11 cellular contexts compared by ENCODE assay signal in genomic region chr18:29164993-29165599, GRCh38.
DNase-seq lines count a peak whose midpoint lies in the region; ATAC-seq and TF ChIP-seq lines count a peak whose summit lies in the region.
"Had no signal": no experiment of that assay in that cellular context is flagged by ENCODE, and none has a peak within 500 bp of the region (broad histone marks: within the 10 kb centered on the region; RNA-seq: fewer than 3 reads in every experiment).

No MANE protein-coding gene starts in this region.

- H3K4me1 ChIP-seq in HUES6 (ENCODE audit: control insufficient read depth, insufficient read depth, low read length) = peaks cover 11% of the 10 kb centered on the region; the same call in 1 of the 2 replicates
- peaks cover 0 to 4% of the 10 kb centered on the region in 2 donors for H3K4me1 ChIP-seq in muscle layer of duodenum (ENCODE audit: control insufficient read depth in 1 of 2, insufficient read depth in 2 of 2, low read length in 2 of 2)

- no peaks in the 10 kb centered on the region for H3K27me3 Mint-ChIP-seq in stimulated activated naive B cell treated with anti-CD40 and anti-IgM and Interleukin-4, amounts not matched to agents 10 μg/mL and 1 μg/mL and 100 μg/mL, for 72 hours

- POLR2A ChIA-PET in HEK293T (lab: Yijun Ruan, JAX) = no interaction called here

- ATAC-seq in HG03342 (IDR thresholded peaks at IDR 0.05; ENCODE audit: unreplicated experiment) = no peak
- no peak for ATAC-seq in stimulated activated naive B cell treated with anti-CD40 and anti-IgM and Interleukin-4, amounts not matched to agents 10 μg/mL and 1 μg/mL and 100 μg/mL, for 72 hours (replicated peaks)

- DNase-seq in ACHN (peak; percentile 93), dedifferentiated amniotic fluid mesenchymal stem cell (ENCODE audit: extremely low spot score) (peak; percentile 92), NOMO-1 (lab: John Stamatoyannopoulos, UW; ENCODE audit: unreplicated experiment in 2 of 2) (no peak), HEK293T (ENCODE audit: extremely low spot score) (no peak)
- no peak for DNase-seq in stimulated activated naive B cell treated with anti-CD40 and anti-IgM and Interleukin-4, amounts not matched to agents 10 μg/mL and 1 μg/mL and 100 μg/mL, for 72 hours
- DNase-seq: glutamatergic neuron, nucleus accumbens, T-helper 9 cell had no signal

- H3K4me1 Mint-ChIP-seq in stimulated activated naive B cell treated with anti-CD40 and anti-IgM and Interleukin-4, amounts not matched to agents 10 μg/mL and 1 μg/mL and 100 μg/mL, for 72 hours = no peaks in the 10 kb centered on the region

- H3K27ac ChIP-seq in HUES6 (ENCODE audit: low read depth, low read length) (peak overlapping the region; percentile 31; the same call in 1 of the 2 replicates), muscle layer of duodenum (ENCODE audit: low read length) (peak overlapping the region; percentile 84)

- no peak overlapping the region for H3K4me3 Mint-ChIP-seq in stimulated activated naive B cell treated with anti-CD40 and anti-IgM and Interleukin-4, amounts not matched to agents 10 μg/mL and 1 μg/mL and 100 μg/mL, for 72 hours

- peaks cover 6 to 8% of the 10 kb centered on the region in 2 donors for H3K9me3 Mint-ChIP-seq in stimulated activated naive B cell treated with anti-CD40 and anti-IgM and Interleukin-4, amounts not matched to agents 10 μg/mL and 1 μg/mL and 100 μg/mL, for 72 hours

- no peaks in the 10 kb centered on the region for H3K36me3 Mint-ChIP-seq in stimulated activated naive B cell treated with anti-CD40 and anti-IgM and Interleukin-4, amounts not matched to agents 10 μg/mL and 1 μg/mL and 100 μg/mL, for 72 hours

- H3K4me3 ChIP-seq in HUES6 (ENCODE audit: low read depth, low read length) (no peak overlapping the region), muscle layer of duodenum (ENCODE audit: low read depth in 1 of 2, low read length in 2 of 2) (no peak overlapping the region)

- H3K9me3 ChIP-seq in HUES6 (ENCODE audit: control insufficient read depth, insufficient read depth, low read depth, low read length) = no peaks in the 10 kb centered on the region
- no peaks in the 10 kb centered on the region for H3K9me3 ChIP-seq in muscle layer of duodenum (ENCODE audit: control insufficient read depth in 1 of 2, low read length in 2 of 2)

- no peak overlapping the region for H3K27ac Mint-ChIP-seq in stimulated activated naive B cell treated with anti-CD40 and anti-IgM and Interleukin-4, amounts not matched to agents 10 μg/mL and 1 μg/mL and 100 μg/mL, for 72 hours

- H3K9ac ChIP-seq in HUES6 (ENCODE audit: low read length) = no peak overlapping the region

- no peaks in the 10 kb centered on the region for H3K27me3 ChIP-seq in HUES6 (ENCODE audit: control insufficient read depth, insufficient read depth, low read length)
- no peaks in the 10 kb centered on the region for H3K27me3 ChIP-seq in muscle layer of duodenum (ENCODE audit: low read depth, low read length)

- CTCF ChIA-PET in HEK293T (lab: Yijun Ruan, JAX) = no interaction called here

- in situ Hi-C loops in ACHN (cut with HindIII; ENCODE audit: low pct_ligation_motif_present, low pct_unique_long_range_greater_than_20kb, low sequenced_read_pairs) = no loop called here

- H3K36me3 ChIP-seq in HUES6 (ENCODE audit: control insufficient read depth, insufficient read depth, low read length) (no peaks in the 10 kb centered on the region), muscle layer of duodenum (ENCODE audit: control insufficient read depth in 1 of 2, insufficient read depth in 2 of 2, low read length in 2 of 2) (no peaks in the 10 kb centered on the region)

TF ChIP-seq in HEK293T, 16 proteins besides CTCF, POLR2A, EP300 and RAD21:
- TF ChIP-seq ELF4 (IDR thresholded peaks at IDR 0.05) (no peak), SUZ12 (IDR thresholded peaks at IDR 0.05) (no peak), ZNF384 (IDR thresholded peaks at IDR 0.05) (no peak), HDGF (IDR thresholded peaks at IDR 0.05; ENCODE audit: borderline replicate concordance) (no peak), CTBP1 (IDR thresholded peaks at IDR 0.05; ENCODE audit: borderline replicate concordance) (no peak), ARNT (IDR thresholded peaks at IDR 0.05) (no peak), FOXM1 (IDR thresholded peaks at IDR 0.05; ENCODE audit: borderline replicate concordance) (no peak), FOXA1 (IDR thresholded peaks at IDR 0.05) (no peak), SP1 (IDR thresholded peaks at IDR 0.05) (no peak), TARDBP (IDR thresholded peaks at IDR 0.05) (no peak), L3MBTL2 (conservative IDR thresholded peaks at IDR 0.05) (no peak)
TF ChIP-seq in HEK293T: peak in this region for 0.

Comparison
In these comparisons a context has a peak if more than half of its experiments do, and no peak if none do; other contexts are left out.
1. DNase-seq: peak in ACHN (single experiment) and dedifferentiated amniotic fluid mesenchymal stem cell (single experiment); none in NOMO-1 (0 of 2), HEK293T (single experiment) and stimulated activated naive B cell treated with anti-CD40 and anti-IgM and Interleukin-4, amounts not matched to agents 10 μg/mL and 1 μg/mL and 100 μg/mL, for 72 hours (single experiment).